Comparison of ENCODE assay signal across 20 cellular contexts in the genomic region with DNA sequence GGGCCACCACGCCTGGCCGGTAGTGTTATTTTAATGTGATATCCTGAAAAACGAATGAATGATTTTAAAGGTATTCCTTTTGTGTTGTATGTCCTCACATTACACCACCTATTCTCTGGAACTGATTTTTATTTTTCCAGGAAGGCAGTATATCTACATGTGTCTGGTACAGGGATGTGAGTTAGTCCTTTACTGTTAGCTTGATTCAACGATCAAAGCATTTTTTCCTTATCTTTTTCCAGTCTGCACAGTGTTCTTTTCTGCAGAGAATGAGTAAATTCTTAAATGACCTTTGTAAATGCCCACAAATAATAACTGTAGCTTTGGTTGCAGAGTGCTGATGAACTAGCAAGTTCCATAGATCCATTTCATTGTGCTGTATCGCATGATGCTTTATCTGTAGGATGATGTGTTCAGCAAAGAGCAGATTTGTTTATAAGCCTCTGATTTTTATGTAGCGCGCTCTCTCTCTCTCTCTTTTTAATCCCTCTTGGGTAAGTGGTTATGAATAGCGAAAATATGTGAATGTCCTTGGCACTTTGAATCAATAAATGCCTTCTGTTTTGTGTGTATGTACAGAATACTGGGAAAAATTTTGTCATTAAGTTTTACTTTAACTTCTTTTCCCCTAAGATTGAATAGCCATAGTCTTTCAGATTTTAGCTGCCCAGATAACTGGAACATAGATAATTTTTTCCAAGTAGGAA.
A peak's percentile ranks its signal among the peaks of the same experiment; 100 is the strongest.
DNase-seq lines count a peak whose midpoint lies in the region; ATAC-seq and TF ChIP-seq lines count a peak whose summit lies in the region.
"Had no signal": no experiment of that assay in that cellular context is flagged by ENCODE, and none has a peak within 500 bp of the region (broad histone marks: within the 10 kb centered on the region; RNA-seq: fewer than 3 reads in every experiment).

No MANE protein-coding gene starts in this region.

- H3K36me3 Mint-ChIP-seq in activated T-cell treated with anti-CD3 and anti-CD28 coated beads, Interleukin-2, amount 50 U/mL, for 24 hours (ENCODE audit: low read depth), result peaks cover 73% of the 10 kb centered on the region
- H3K36me3 Mint-ChIP-seq in activated naive CD8-positive, alpha-beta T cell treated with anti-CD3 and anti-CD28 coated beads, Interleukin-2, amount 50 U/mL, for 24 hours (ENCODE audit: low read depth), result peaks cover 40% of the 10 kb centered on the region

- peaks cover 46% of the 10 kb centered on the region for H3F3A ChIP-seq in smooth muscle cell (ENCODE audit: low read depth)

- H3K79me2 ChIP-seq in smooth muscle cell (ENCODE audit: low read depth), result peaks cover 23% of the 10 kb centered on the region

- H3K27me3 ChIP-seq in liver (ENCODE audit: control insufficient read depth in 4 of 4, insufficient read depth in 4 of 4, low read length in 3 of 4), result no peaks in the 10 kb centered on the region
- no peaks in the 10 kb centered on the region for H3K27me3 ChIP-seq in smooth muscle cell (ENCODE audit: low read depth)
- no peaks in the 10 kb centered on the region for H3K27me3 ChIP-seq in foreskin keratinocyte
- H3K27me3 ChIP-seq: brain microvascular endothelial cell, SJCRH30 had no signal

- peaks cover 9% of the 10 kb centered on the region for H3K4me1 Mint-ChIP-seq in activated T-cell treated with anti-CD3 and anti-CD28 coated beads, Interleukin-2, amount 50 U/mL, for 24 hours (ENCODE audit: low read depth)
- H3K4me1 Mint-ChIP-seq in activated naive CD8-positive, alpha-beta T cell treated with anti-CD3 and anti-CD28 coated beads, Interleukin-2, amount 50 U/mL, for 24 hours, result peaks cover 6% of the 10 kb centered on the region

- H3K27ac Mint-ChIP-seq in activated T-cell treated with anti-CD3 and anti-CD28 coated beads, Interleukin-2, amount 50 U/mL, for 24 hours, result peak overlapping the region; percentile 13
- H3K27ac Mint-ChIP-seq in activated naive CD8-positive, alpha-beta T cell treated with anti-CD3 and anti-CD28 coated beads, Interleukin-2, amount 50 U/mL, for 24 hours, result peak overlapping the region; percentile 23
- H3K27ac Mint-ChIP-seq: natural killer cell had no signal

- H4K20me1 ChIP-seq in smooth muscle cell (ENCODE audit: low read depth), result no peaks in the 10 kb centered on the region

- H3K9me3 Mint-ChIP-seq in activated T-cell treated with anti-CD3 and anti-CD28 coated beads, Interleukin-2, amount 50 U/mL, for 24 hours, result no peaks in the 10 kb centered on the region
- no peaks in the 10 kb centered on the region for H3K9me3 Mint-ChIP-seq in activated naive CD8-positive, alpha-beta T cell treated with anti-CD3 and anti-CD28 coated beads, Interleukin-2, amount 50 U/mL, for 24 hours
- H3K9me3 Mint-ChIP-seq: immature natural killer cell, natural killer cell had no signal

- 59% methylated on average over 8 of the region's 8 CpGs for WGBS in liver
- 35% methylated on average over 8 of the region's 8 CpGs for WGBS in smooth muscle cell (ENCODE audit: low lambda C conversion rate)

- H3K36me3 ChIP-seq in liver (ENCODE audit: control insufficient read depth in 4 of 4, insufficient read depth in 3 of 4, low read depth in 1 of 4, low read length in 3 of 4) (peaks cover 6 to 61% (median 54%) of the 10 kb centered on the region in 4 donors), smooth muscle cell (ENCODE audit: low read depth) (peaks cover 7% of the 10 kb centered on the region)

- H3K4me1 ChIP-seq in liver (ENCODE audit: control insufficient read depth in 4 of 4, insufficient read depth in 4 of 4, low read length in 3 of 4) (peaks cover 9 to 49% (median 39%) of the 10 kb centered on the region in 4 donors), smooth muscle cell (ENCODE audit: low read depth) (peaks cover 31% of the 10 kb centered on the region), foreskin keratinocyte (peaks cover 9% of the 10 kb centered on the region)
- H3K4me1 ChIP-seq: SJCRH30 had no signal

- TF ChIP-seq CTCF in liver (IDR thresholded peaks at IDR 0.05; ENCODE audit: low read depth, low read length, missing input control) (no peak), smooth muscle cell (IDR thresholded peaks at IDR 0.05; ENCODE audit: borderline replicate concordance, insufficient read depth, poor library complexity, severe bottlenecking) (no peak), foreskin keratinocyte (conservative IDR thresholded peaks at IDR 0.05) (no peak)

- H3K9ac ChIP-seq in liver (ENCODE audit: low read depth in 1 of 2, low read length in 2 of 2), result no peak overlapping the region
- no peak overlapping the region for H3K9ac ChIP-seq in smooth muscle cell (ENCODE audit: low read depth)

- no peak for TF ChIP-seq RAD21 in liver (IDR thresholded peaks at IDR 0.05)

- DNase-seq in activated T-cell treated with anti-CD3 and anti-CD28 coated beads, Interleukin-2, amount 50 U/mL, for 24 hours, result no peak
- DNase-seq in activated T-cell treated with anti-CD3 and anti-CD28 coated beads for 4 hours, result no peak
- no peak for DNase-seq in activated naive CD8-positive, alpha-beta T cell treated with anti-CD3 and anti-CD28 coated beads, Interleukin-2, amount 50 U/mL, for 24 hours
- no peak for DNase-seq in smooth muscle cell (lab: John Stamatoyannopoulos, UW; ENCODE audit: unreplicated experiment)
- DNase-seq in NCI-H1417 treated with DMSO at 0.1 percent for 48 hours (lab: John Stamatoyannopoulos, UW), result no peak
- DNase-seq in foreskin keratinocyte, result no peak
- DNase-seq: 8988T, activated gamma-delta T cell, brain microvascular endothelial cell, erythroblast, immature natural killer cell, KBM-7, natural killer cell, NCI-H2081 treated with DMSO at 0.1 percent for 48 hours, NCI-H524 treated with DMSO at 0.1 percent for 48 hours, SJCRH30 had no signal

- H3K27me3 Mint-ChIP-seq in activated T-cell treated with anti-CD3 and anti-CD28 coated beads, Interleukin-2, amount 50 U/mL, for 24 hours, result no peaks in the 10 kb centered on the region
- H3K27me3 Mint-ChIP-seq in activated naive CD8-positive, alpha-beta T cell treated with anti-CD3 and anti-CD28 coated beads, Interleukin-2, amount 50 U/mL, for 24 hours, result no peaks in the 10 kb centered on the region

- H3K4me3 ChIP-seq in liver (ENCODE audit: low read depth in 1 of 3, low read length in 3 of 3) (no peak overlapping the region), smooth muscle cell (no peak overlapping the region)
- H3K4me3 ChIP-seq: SJCRH30, thoracic aorta had no signal

- no peak overlapping the region for H2AFZ ChIP-seq in smooth muscle cell (ENCODE audit: low read depth)

- H3K9me3 ChIP-seq in liver (ENCODE audit: control insufficient read depth in 4 of 4, low read length in 3 of 4), result no peaks in the 10 kb centered on the region
- H3K9me3 ChIP-seq in smooth muscle cell (replicated peaks; ENCODE audit: low read depth), result no peaks in the 10 kb centered on the region
- H3K9me3 ChIP-seq: SJCRH30, thoracic aorta had no signal

- H3K4me2 ChIP-seq in smooth muscle cell, result peak overlapping the region; percentile 78

- ATAC-seq in activated naive CD8-positive, alpha-beta T cell treated with anti-CD3 and anti-CD28 coated beads, Interleukin-2, amount 50 U/mL, for 24 hours, result no peak
- ATAC-seq in esophagus mucosa (no peak), foreskin keratinocyte (no peak)
- ATAC-seq: activated CD4-positive, CD25-positive, alpha-beta regulatory T cell treated with anti-CD3 and anti-CD28 coated beads, Interleukin-2, amount 50 U/mL, for 24 hours; natural killer cell had no signal

- H3K27ac ChIP-seq in liver (ENCODE audit: low read depth in 1 of 2, low read length in 2 of 2) (peak overlapping the region; percentile 26 to 48), smooth muscle cell (ENCODE audit: low read depth) (peak overlapping the region; percentile 97), foreskin keratinocyte (no peak overlapping the region)
- H3K27ac ChIP-seq: brain microvascular endothelial cell, SJCRH30 had no signal

- H3K4me3 Mint-ChIP-seq in activated T-cell treated with anti-CD3 and anti-CD28 coated beads, Interleukin-2, amount 50 U/mL, for 24 hours, result no peak overlapping the region
- no peak overlapping the region for H3K4me3 Mint-ChIP-seq in activated naive CD8-positive, alpha-beta T cell treated with anti-CD3 and anti-CD28 coated beads, Interleukin-2, amount 50 U/mL, for 24 hours
- H3K4me3 Mint-ChIP-seq: immature natural killer cell, natural killer cell had no signal

TF ChIP-seq in liver, 16 proteins besides CTCF, POLR2A, EP300 and RAD21:
- TF ChIP-seq EGR1 (IDR thresholded peaks at IDR 0.05; ENCODE audit: low read depth in 2 of 2) (no peak), GABPA (IDR thresholded peaks at IDR 0.05 in 1 of 2, conservative IDR thresholded peaks at IDR 0.05 in 1 of 2) (no peak), HNF4A (conservative IDR thresholded peaks at IDR 0.05) (no peak), FOXA2 (IDR thresholded peaks at IDR 0.05) (no peak), YY1 (IDR thresholded peaks at IDR 0.05) (no peak), SP1 (IDR thresholded peaks at IDR 0.05) (no peak)
TF ChIP-seq in liver: peak in this region for 0.
